ENCODE assay signal across 1 cellular context in the genomic region with DNA sequence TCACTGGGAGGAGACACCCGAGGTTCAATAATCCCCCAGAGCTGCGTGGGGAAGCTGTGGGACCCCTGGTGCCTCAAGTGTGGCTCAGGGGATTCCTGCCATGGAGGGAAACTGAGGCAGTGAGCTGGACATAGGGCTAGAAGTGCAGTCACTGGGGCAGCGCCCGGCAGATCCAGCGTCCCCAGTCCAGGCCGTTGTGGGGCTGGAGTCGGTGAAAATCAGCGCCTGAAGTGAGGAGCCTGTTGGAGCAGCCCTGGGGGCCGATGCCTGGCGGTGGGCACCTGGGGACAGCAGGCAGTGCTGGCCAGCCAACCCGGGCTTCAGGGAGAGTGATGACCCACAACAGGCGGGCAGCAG.
TF ChIP-seq lines count a peak whose summit lies in the region.

No MANE protein-coding gene starts in this region.

TF ChIP-seq in K562, 482 proteins besides CTCF, POLR2A, EP300 and RAD21:
- TF ChIP-seq HNRNPH1 (optimal IDR thresholded peaks at IDR 0.05; ENCODE audit: low read depth, low read length): no peak
- peak; percentile 5 for TF ChIP-seq CCNT2 (IDR thresholded peaks at IDR 0.05; ENCODE audit: borderline replicate concordance, extremely low read depth, insufficient read length, low read depth, low read length)
- TF ChIP-seq ZNF347 (CRISPR knock-in tag; IDR thresholded peaks at IDR 0.05; ENCODE audit: low read depth): no peak
- TF ChIP-seq KAT7 (CRISPR knock-in tag; IDR thresholded peaks at IDR 0.05; ENCODE audit: borderline replicate concordance): no peak
- no peak for TF ChIP-seq SNIP1 (IDR thresholded peaks at IDR 0.05; ENCODE audit: low read depth)
- TF ChIP-seq POLR2AphosphoS2 (IDR thresholded peaks at IDR 0.05; ENCODE audit: low read length): peak; percentile 51; the same call in 1 of the 2 replicates
- no peak for TF ChIP-seq SRSF1 (IDR thresholded peaks at IDR 0.05; ENCODE audit: low read depth, low read length)
- TF ChIP-seq FIP1L1 (IDR thresholded peaks at IDR 0.05; ENCODE audit: low read depth, low read length, poor library complexity, severe bottlenecking): peak; percentile 32
- TF ChIP-seq KLF13 (tag; IDR thresholded peaks at IDR 0.05; ENCODE audit: borderline replicate concordance, low read depth): no peak
- TF ChIP-seq ZNF583 (CRISPR knock-in tag; IDR thresholded peaks at IDR 0.05): no peak
- no peak for TF ChIP-seq RHOXF2B (CRISPR knock-in tag; conservative IDR thresholded peaks at IDR 0.05)
- no peak for TF ChIP-seq TCF7 (IDR thresholded peaks at IDR 0.05; ENCODE audit: borderline replicate concordance)
- TF ChIP-seq POLR2G (IDR thresholded peaks at IDR 0.05; ENCODE audit: low read depth, low read length): peak; percentile 69
- no peak for TF ChIP-seq ZC3H11A (IDR thresholded peaks at IDR 0.05; ENCODE audit: low read depth, low read length)
- no peak for TF ChIP-seq ZNF253 (CRISPR knock-in tag; conservative IDR thresholded peaks at IDR 0.05)
- TF ChIP-seq NR2C2 (CRISPR knock-in tag; IDR thresholded peaks at IDR 0.05): no peak
- TF ChIP-seq NR2C2 (tag; IDR thresholded peaks at IDR 0.05): no peak
- no peak for TF ChIP-seq C11orf30 (IDR thresholded peaks at IDR 0.05; ENCODE audit: low read depth)
- TF ChIP-seq USF2 (CRISPR knock-in tag; IDR thresholded peaks at IDR 0.05): no peak
- no peak for TF ChIP-seq CC2D1A (IDR thresholded peaks at IDR 0.05)
